29 cellular contexts compared by ENCODE assay signal in the genomic region with DNA sequence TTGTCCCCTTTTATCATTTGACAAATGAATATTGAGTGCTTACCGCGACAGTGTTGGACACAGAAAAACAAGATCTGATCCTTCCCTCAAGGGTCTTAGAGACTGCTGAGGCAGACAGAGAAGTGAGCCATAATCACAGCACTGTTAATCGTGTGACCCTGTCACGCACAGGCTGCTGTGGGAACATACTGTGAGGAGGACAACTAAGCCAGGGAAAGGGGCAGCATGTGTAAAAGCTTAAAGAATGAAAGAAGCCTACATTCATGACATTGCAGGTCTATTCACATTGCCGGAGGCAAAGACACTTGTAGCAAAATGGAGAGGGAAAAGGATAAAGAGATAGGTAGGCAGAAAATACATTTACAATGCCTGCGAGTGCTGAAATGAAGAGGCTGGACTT. TPM values are rescaled to one million over a fixed set of nuclear protein-coding genes. Genes with fewer than 3 reads are reported as not detected.
DNase-seq lines count a peak whose midpoint lies in the region; ATAC-seq and TF ChIP-seq lines count a peak whose summit lies in the region.
"Had no signal": no experiment of that assay in that cellular context is flagged by ENCODE, and none has a peak within 500 bp of the region (broad histone marks: within the 10 kb centered on the region; RNA-seq: fewer than 3 reads in every experiment).

No MANE protein-coding gene starts in this region.

- H3K4me3 Mint-ChIP-seq in WTC11, result no peak overlapping the region
- H3K4me3 Mint-ChIP-seq: activated CD8-positive, alpha-beta T cell treated with anti-CD3 and anti-CD28 coated beads for 36 hours; B cell; central memory CD8-positive, alpha-beta T cell; IgD-negative memory B cell; mesothelial cell of epicardium; natural killer cell treated with Interleukin-12 subunit alpha and Interleukin-12 subunit beta and Interleukin-15 and Interleukin-18, amount 100 ng/mL, for 72 hours; T-helper 2 cell treated with Interferon-gamma antibody and Interleukin-4, amounts not matched to agents 5 μg/mL and 100 μg/mL, for 36 hours had no signal

- no peak for TF ChIP-seq CTCF in WTC11 (IDR thresholded peaks at IDR 0.05)

- no peaks in the 10 kb centered on the region for H3K36me3 Mint-ChIP-seq in WTC11
- H3K36me3 Mint-ChIP-seq: IgD-negative memory B cell; mesothelial cell of epicardium; natural killer cell treated with Interleukin-12 subunit alpha and Interleukin-12 subunit beta and Interleukin-15 and Interleukin-18, amount 100 ng/mL, for 72 hours had no signal

- peak overlapping the region; percentile 24; the same call in 1 of the 2 replicates for H3K27ac Mint-ChIP-seq in WTC11
- H3K27ac Mint-ChIP-seq: activated CD8-positive, alpha-beta T cell treated with anti-CD3 and anti-CD28 coated beads for 36 hours; B cell; IgD-negative memory B cell; mesothelial cell of epicardium; natural killer cell treated with Interleukin-12 subunit alpha and Interleukin-12 subunit beta and Interleukin-15 and Interleukin-18, amount 100 ng/mL, for 72 hours; T-helper 2 cell treated with Interferon-gamma antibody and Interleukin-4, amounts not matched to agents 5 μg/mL and 100 μg/mL, for 36 hours had no signal

- no peaks in the 10 kb centered on the region for H3K9me3 Mint-ChIP-seq in WTC11
- H3K9me3 Mint-ChIP-seq: mesothelial cell of epicardium; T-helper 2 cell treated with Interferon-gamma antibody and Interleukin-4, amounts not matched to agents 5 μg/mL and 100 μg/mL, for 36 hours had no signal

- H3K36me3 ChIP-seq in skeletal muscle tissue (ENCODE audit: control insufficient read depth in 3 of 3, insufficient read depth in 3 of 3, low read length in 3 of 3), result peaks cover 0 to 4% (median 0%) of the 10 kb centered on the region in 3 donors
- H3K36me3 ChIP-seq: adrenal gland, Peyer's patch had no signal

- no peaks in the 10 kb centered on the region for H3K9me3 ChIP-seq in skeletal muscle tissue (ENCODE audit: control insufficient read depth in 3 of 3, low read length in 3 of 3)
- H3K9me3 ChIP-seq: adrenal gland, Peyer's patch had no signal

- peak overlapping the region; percentile 37 for H3K27ac ChIP-seq in skeletal muscle tissue (ENCODE audit: low read depth, low read length)
- H3K27ac ChIP-seq: adrenal gland, HL-60, Peyer's patch had no signal

- no peaks in the 10 kb centered on the region for H3K27me3 Mint-ChIP-seq in WTC11 (ENCODE audit: low read depth)
- H3K27me3 Mint-ChIP-seq: activated CD8-positive, alpha-beta T cell treated with anti-CD3 and anti-CD28 coated beads for 36 hours; B cell; central memory CD8-positive, alpha-beta T cell; IgD-negative memory B cell; natural killer cell treated with Interleukin-12 subunit alpha and Interleukin-12 subunit beta and Interleukin-15 and Interleukin-18, amount 100 ng/mL, for 72 hours had no signal

- CTCF ChIA-PET in WTC11 (lab: Charles Lee), result no interaction called here

- H3K27me3 ChIP-seq in skeletal muscle tissue (ENCODE audit: control insufficient read depth in 3 of 3, insufficient read depth in 3 of 3, low read length in 3 of 3), result no peaks in the 10 kb centered on the region
- H3K27me3 ChIP-seq: adrenal gland, Peyer's patch had no signal

- peaks cover 23 to 47% (median 26%) of the 10 kb centered on the region in 3 donors for H3K4me1 ChIP-seq in skeletal muscle tissue (ENCODE audit: control insufficient read depth in 3 of 3, insufficient read depth in 3 of 3, low read length in 3 of 3)
- H3K4me1 ChIP-seq: adrenal gland, Peyer's patch had no signal

- ATAC-seq in WTC11, result no peak
- no peak for ATAC-seq in GM18909 (IDR thresholded peaks at IDR 0.05; ENCODE audit: poor library complexity, unreplicated experiment)
- no peak for ATAC-seq in stimulated activated naive CD8-positive, alpha-beta T cell treated with anti-CD3 and anti-CD28 coated beads, Interleukin-15, Interleukin-2, amounts not matched to agents 100 U/mL and 50 U/mL, for 24 hours
- ATAC-seq: activated CD8-positive, alpha-beta T cell treated with anti-CD3 and anti-CD28 coated beads for 36 hours; natural killer cell treated with Interleukin-12 subunit alpha and Interleukin-12 subunit beta and Interleukin-15 and Interleukin-18, amount 100 ng/mL, for 72 hours; SK-N-SH treated with all-trans-retinoic acid at 6 μM for 48 hours had no signal

- DNase-seq in NCI-H345 (lab: John Stamatoyannopoulos, UW) (peak; percentile 23), NCI-H345 treated with DMSO at 0.1 percent for 48 hours (lab: John Stamatoyannopoulos, UW; ENCODE audit: unreplicated experiment) (no peak), WTC11 (ENCODE audit: low spot score) (no peak), left kidney (ENCODE audit: low read depth, low spot score) (peak; percentile 7), AG08396 (ENCODE audit: low spot score) (no peak)
- DNase-seq in stimulated activated naive CD8-positive, alpha-beta T cell treated with anti-CD3 and anti-CD28 coated beads, Interleukin-15, Interleukin-2, amounts not matched to agents 100 U/mL and 50 U/mL, for 24 hours, result no peak
- DNase-seq: 8988T; activated CD4-positive, CD25-positive, alpha-beta regulatory T cell; activated CD8-positive, alpha-beta T cell treated with anti-CD3 and anti-CD28 coated beads for 36 hours; activated gamma-delta T cell treated with Interleukin-2 at 50 U/mL for 16 hours; adrenal gland; COR-L47; kidney glomerular epithelial cell; NCI-H1436 treated with DMSO at 0.1 percent for 48 hours; NK-92 treated with Interleukin-12 subunit alpha and Interleukin-12 subunit beta, amount 100 ng/mL, for 24 hours; Peyer's patch; stimulated activated CD8-positive, alpha-beta memory T cell treated with anti-CD3 and anti-CD28 coated beads, Interleukin-4, amount 100 ng/mL, for 48 hours had no signal

- POLR2A ChIA-PET in WTC11 (lab: Charles Lee), result no interaction called here

- H3K4me3 ChIP-seq in skeletal muscle tissue (ENCODE audit: low read length in 3 of 3), result peak overlapping the region in 2 of 3 donors; percentile 10 to 41
- H3K4me3 ChIP-seq: adrenal gland, Peyer's patch had no signal

- H3K4me1 Mint-ChIP-seq in WTC11, result peaks cover 8% of the 10 kb centered on the region
- H3K4me1 Mint-ChIP-seq: B cell; central memory CD8-positive, alpha-beta T cell had no signal

- peak overlapping the region in 1 of 3 donors; percentile 5 for H3K9ac ChIP-seq in skeletal muscle tissue (ENCODE audit: low read depth in 1 of 3, low read length in 3 of 3)

TF ChIP-seq in WTC11, 78 proteins besides CTCF, POLR2A, EP300 and RAD21 (continues in another document):
- TF ChIP-seq, protein P1, sequence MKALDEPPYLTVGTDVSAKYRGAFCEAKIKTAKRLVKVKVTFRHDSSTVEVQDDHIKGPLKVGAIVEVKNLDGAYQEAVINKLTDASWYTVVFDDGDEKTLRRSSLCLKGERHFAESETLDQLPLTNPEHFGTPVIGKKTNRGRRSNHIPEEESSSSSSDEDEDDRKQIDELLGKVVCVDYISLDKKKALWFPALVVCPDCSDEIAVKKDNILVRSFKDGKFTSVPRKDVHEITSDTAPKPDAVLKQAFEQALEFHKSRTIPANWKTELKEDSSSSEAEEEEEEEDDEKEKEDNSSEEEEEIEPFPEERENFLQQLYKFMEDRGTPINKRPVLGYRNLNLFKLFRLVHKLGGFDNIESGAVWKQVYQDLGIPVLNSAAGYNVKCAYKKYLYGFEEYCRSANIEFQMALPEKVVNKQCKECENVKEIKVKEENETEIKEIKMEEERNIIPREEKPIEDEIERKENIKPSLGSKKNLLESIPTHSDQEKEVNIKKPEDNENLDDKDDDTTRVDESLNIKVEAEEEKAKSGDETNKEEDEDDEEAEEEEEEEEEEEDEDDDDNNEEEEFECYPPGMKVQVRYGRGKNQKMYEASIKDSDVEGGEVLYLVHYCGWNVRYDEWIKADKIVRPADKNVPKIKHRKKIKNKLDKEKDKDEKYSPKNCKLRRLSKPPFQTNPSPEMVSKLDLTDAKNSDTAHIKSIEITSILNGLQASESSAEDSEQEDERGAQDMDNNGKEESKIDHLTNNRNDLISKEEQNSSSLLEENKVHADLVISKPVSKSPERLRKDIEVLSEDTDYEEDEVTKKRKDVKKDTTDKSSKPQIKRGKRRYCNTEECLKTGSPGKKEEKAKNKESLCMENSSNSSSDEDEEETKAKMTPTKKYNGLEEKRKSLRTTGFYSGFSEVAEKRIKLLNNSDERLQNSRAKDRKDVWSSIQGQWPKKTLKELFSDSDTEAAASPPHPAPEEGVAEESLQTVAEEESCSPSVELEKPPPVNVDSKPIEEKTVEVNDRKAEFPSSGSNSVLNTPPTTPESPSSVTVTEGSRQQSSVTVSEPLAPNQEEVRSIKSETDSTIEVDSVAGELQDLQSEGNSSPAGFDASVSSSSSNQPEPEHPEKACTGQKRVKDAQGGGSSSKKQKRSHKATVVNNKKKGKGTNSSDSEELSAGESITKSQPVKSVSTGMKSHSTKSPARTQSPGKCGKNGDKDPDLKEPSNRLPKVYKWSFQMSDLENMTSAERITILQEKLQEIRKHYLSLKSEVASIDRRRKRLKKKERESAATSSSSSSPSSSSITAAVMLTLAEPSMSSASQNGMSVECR (CRISPR knock-in tag; IDR thresholded peaks at IDR 0.05; ENCODE audit: borderline replicate concordance), result no peak
- TF ChIP-seq FOXJ3 (CRISPR knock-in tag; IDR thresholded peaks at IDR 0.05; ENCODE audit: borderline replicate concordance) (no peak), GRHL2 (CRISPR knock-in tag; IDR thresholded peaks at IDR 0.05; ENCODE audit: insufficient replicate concordance, severe bottlenecking) (no peak), AR (CRISPR knock-in tag; IDR thresholded peaks at IDR 0.05) (no peak), SMAD4 (CRISPR knock-in tag; IDR thresholded peaks at IDR 0.05) (no peak), FOXK1 (CRISPR knock-in tag; IDR thresholded peaks at IDR 0.05) (no peak), NFATC4 (CRISPR knock-in tag; IDR thresholded peaks at IDR 0.05) (no peak)

RNA-seq across cellular contexts. Expression of gene TRDN, which starts 32.7 kb away (rescaled TPM):
- total RNA-seq in WTC11 (2021) (39.8 to 56.4 TPM (median 56.1 TPM) in 3 replicates), skeletal muscle tissue (73.1 TPM)
- total RNA-seq: activated CD8-positive, alpha-beta T cell treated with anti-CD3 and anti-CD28 coated beads for 36 hours; B cell; epithelial cell of proximal tubule; MCF 10A; natural killer cell treated with Interleukin-12 subunit alpha and Interleukin-12 subunit beta and Interleukin-15 and Interleukin-18, amount 100 ng/mL, for 72 hours; Peyer's patch had no signal

Comparison
In these comparisons a context has a peak if more than half of its experiments do, and no peak if none do; other contexts are left out.
1. DNase-seq: peak in NCI-H345 (single experiment) and left kidney (single experiment); none in NCI-H345 treated with DMSO at 0.1 percent for 48 hours (single experiment), WTC11 (single experiment), AG08396 (single experiment) and stimulated activated naive CD8-positive, alpha-beta T cell treated with anti-CD3 and anti-CD28 coated beads, Interleukin-15, Interleukin-2, amounts not matched to agents 100 U/mL and 50 U/mL, for 24 hours (single experiment).